8 cellular contexts compared by ENCODE assay signal in the genomic region with DNA sequence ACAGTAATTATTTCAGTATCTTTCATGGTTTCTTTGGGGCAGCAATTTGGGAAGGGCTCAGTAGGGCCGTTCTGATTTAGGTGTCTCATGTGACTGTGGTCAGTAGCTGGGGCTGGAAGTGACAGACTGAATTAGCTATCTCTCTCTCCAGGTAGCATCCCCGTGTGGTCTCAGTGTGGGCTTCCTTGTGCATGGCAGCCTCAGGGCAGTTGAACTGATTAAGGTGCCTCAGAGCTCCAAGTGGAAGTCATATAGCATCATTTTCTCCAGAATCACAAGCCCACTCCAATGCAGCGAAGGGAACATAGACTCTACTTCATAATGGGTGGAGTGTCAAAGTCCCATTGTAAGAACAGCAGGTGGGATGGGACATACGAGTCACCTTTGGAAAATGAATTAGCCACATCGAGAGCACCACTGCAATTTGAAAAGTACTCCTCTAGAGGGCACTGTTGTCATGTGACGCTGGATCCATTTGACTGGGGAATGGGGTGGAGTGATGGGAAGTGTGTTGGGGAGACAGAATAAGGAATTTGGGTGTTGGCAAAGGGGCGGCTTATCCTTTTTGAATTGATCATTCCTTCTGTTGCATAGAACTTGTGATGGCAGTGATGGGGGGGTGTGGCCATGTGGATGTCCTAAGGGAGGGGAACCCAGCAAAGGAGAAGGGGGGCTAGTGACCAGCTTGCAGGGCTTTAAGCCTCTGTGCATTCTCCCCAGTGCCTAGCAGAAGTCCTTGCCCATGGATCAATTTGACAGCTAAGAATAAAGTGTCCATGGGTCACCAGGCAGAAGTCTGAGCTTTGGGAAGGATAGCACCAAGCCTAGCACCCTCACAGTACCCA. TPM values are rescaled to one million over a fixed set of nuclear protein-coding genes. Genes with fewer than 3 reads are reported as not detected.
DNase-seq lines count a peak whose midpoint lies in the region; ATAC-seq and TF ChIP-seq lines count a peak whose summit lies in the region.

No MANE protein-coding gene starts in this region.

- POLR2A ChIA-PET in GM10248 (lab: Yijun Ruan, JAX): no interaction called here
- POLR2A ChIA-PET in activated CD4-positive, alpha-beta T cell treated with anti-CD3 and anti-CD28 coated beads for 36 hours (lab: Charles Lee): interaction anchor here (0.6 kb wide), 1 partner anchor 12 kb away, joined by 3 read pairs; no protein-coding TSS in a partner anchor

- DNase-seq in ACHN (peak; percentile 61), GM10248 (ENCODE audit: extremely low spot score) (peak; percentile 60), NCI-H2107 (lab: John Stamatoyannopoulos, UW) (peak; percentile 41), endodermal cell (peak; percentile 87), mesendoderm (peak; percentile 78), thyroid gland (peak; percentile 26 to 38)
- DNase-seq in activated CD4-positive, alpha-beta T cell treated with anti-CD3 and anti-CD28 coated beads for 36 hours: peak; percentile 49

- no peaks in the 10 kb centered on the region for H3K27me3 Mint-ChIP-seq in activated CD4-positive, alpha-beta T cell treated with anti-CD3 and anti-CD28 coated beads for 36 hours
- peaks cover 8% of the 10 kb centered on the region for H3K27me3 Mint-ChIP-seq in endodermal cell (ENCODE audit: insufficient read depth)

- H4K5ac ChIP-seq in mesendoderm (ENCODE audit: low read length): no peak overlapping the region

- H3K4me3 Mint-ChIP-seq in activated CD4-positive, alpha-beta T cell treated with anti-CD3 and anti-CD28 coated beads for 36 hours: no peak overlapping the region
- H3K4me3 Mint-ChIP-seq in endodermal cell: no peak overlapping the region

- H3K4me3 ChIP-seq in endodermal cell (ENCODE audit: low read length) (no peak overlapping the region), mesendoderm (ENCODE audit: low read length) (no peak overlapping the region), thyroid gland (replicated peaks in 1 of 3) (no peak overlapping the region)

- no peak for TF ChIP-seq POLR2A in thyroid gland (IDR thresholded peaks at IDR 0.05)

- peak; percentile 66 for ATAC-seq in activated CD4-positive, alpha-beta T cell treated with anti-CD3 and anti-CD28 coated beads for 36 hours
- no peak for ATAC-seq in GM21367 (IDR thresholded peaks at IDR 0.05; ENCODE audit: unreplicated experiment)

- H3K9ac ChIP-seq in endodermal cell (ENCODE audit: extremely low read depth, low read length, poor library complexity, severe bottlenecking): no peak overlapping the region
- H3K9ac ChIP-seq in mesendoderm (ENCODE audit: low read length): no peak overlapping the region

- H2AK5ac ChIP-seq in mesendoderm (ENCODE audit: low read length): no peak overlapping the region

- CTCF ChIA-PET in GM10248 (lab: Yijun Ruan, JAX): interaction anchor here (0.6 to 6.8 kb wide), 24 partner anchors 9 to 444 kb away, joined by 3 to 81 read pairs (median 4); partner anchors contain the start of gene FAM136A
- CTCF ChIA-PET in activated CD4-positive, alpha-beta T cell treated with anti-CD3 and anti-CD28 coated beads for 36 hours (lab: Charles Lee): interaction anchor here (0.5 to 5.2 kb wide), 29 partner anchors 12 to 524 kb away, joined by 3 to 60 read pairs (median 4); no protein-coding TSS in a partner anchor

- H3K27ac ChIP-seq in endodermal cell (ENCODE audit: low read depth, low read length) (no peak overlapping the region), mesendoderm (ENCODE audit: low read depth, low read length) (no peak overlapping the region), thyroid gland (no peak overlapping the region)

- H3K27ac Mint-ChIP-seq in activated CD4-positive, alpha-beta T cell treated with anti-CD3 and anti-CD28 coated beads for 36 hours: no peak overlapping the region
- no peak overlapping the region for H3K27ac Mint-ChIP-seq in endodermal cell

- in situ Hi-C loops in ACHN (cut with HindIII; ENCODE audit: low pct_ligation_motif_present, low pct_unique_long_range_greater_than_20kb, low sequenced_read_pairs): no loop called here

- H3K4me1 ChIP-seq in endodermal cell (ENCODE audit: control insufficient read depth, insufficient read depth, low read length) (no peaks in the 10 kb centered on the region), mesendoderm (ENCODE audit: control insufficient read depth, low read depth, low read length) (no peaks in the 10 kb centered on the region), thyroid gland (no peaks in the 10 kb centered on the region)

- WGBS in endodermal cell (ENCODE audit: insufficient coverage in 1 of 2, insufficient read length in 1 of 2), 2 experiments: 23 to 25% methylated on average over 2 to 7 of the region's 7 CpGs
- WGBS in mesendoderm (ENCODE audit: extremely low coverage, insufficient coverage, low lambda C conversion rate): no CpG with 5 or more reads among the region's 7 CpGs
- WGBS in thyroid gland, 2 donors: 11 to 12% methylated on average over 7 of the region's 7 CpGs

- H3K4me1 Mint-ChIP-seq in activated CD4-positive, alpha-beta T cell treated with anti-CD3 and anti-CD28 coated beads for 36 hours: peaks cover 2% of the 10 kb centered on the region
- peaks cover 2% of the 10 kb centered on the region for H3K4me1 Mint-ChIP-seq in endodermal cell

- no peak overlapping the region for H3K23ac ChIP-seq in mesendoderm (ENCODE audit: low read length)

- no peak overlapping the region for H3K56ac ChIP-seq in mesendoderm (ENCODE audit: low read length)

- H3K4me2 ChIP-seq in mesendoderm (ENCODE audit: low read length): no peak overlapping the region

- H3K18ac ChIP-seq in mesendoderm (ENCODE audit: low read length): no peak overlapping the region

- H2BK120ac ChIP-seq in mesendoderm (ENCODE audit: low read depth, low read length): no peak overlapping the region

- no peak overlapping the region for H2BK15ac ChIP-seq in mesendoderm (replicated peaks; ENCODE audit: low read depth)

- H3K9me3 Mint-ChIP-seq in activated CD4-positive, alpha-beta T cell treated with anti-CD3 and anti-CD28 coated beads for 36 hours (ENCODE audit: low read depth): no peaks in the 10 kb centered on the region
- no peaks in the 10 kb centered on the region for H3K9me3 Mint-ChIP-seq in endodermal cell

- H3K9me3 ChIP-seq in endodermal cell (ENCODE audit: control insufficient read depth, low read length) (no peaks in the 10 kb centered on the region), thyroid gland (no peaks in the 10 kb centered on the region)

- H3K79me2 ChIP-seq in mesendoderm (ENCODE audit: control insufficient read depth, insufficient read depth, low read length): no peaks in the 10 kb centered on the region

- no peak overlapping the region for H4K8ac ChIP-seq in mesendoderm (ENCODE audit: low read depth, low read length)

- TF ChIP-seq CTCF in GM10248 (IDR thresholded peaks at IDR 0.05; ENCODE audit: control extremely low read depth, extremely low read depth, low read depth, missing control alignments) (peak; percentile 71), endodermal cell (conservative IDR thresholded peaks at IDR 0.05) (peak; percentile 93), thyroid gland (IDR thresholded peaks at IDR 0.05) (peak; percentile 63 to 96 (median 79))

- no peaks in the 10 kb centered on the region for H3K36me3 Mint-ChIP-seq in activated CD4-positive, alpha-beta T cell treated with anti-CD3 and anti-CD28 coated beads for 36 hours (ENCODE audit: low read depth)
- no peaks in the 10 kb centered on the region for H3K36me3 Mint-ChIP-seq in endodermal cell (ENCODE audit: low read depth)

- H2BK5ac ChIP-seq in mesendoderm (ENCODE audit: low read length): no peak overlapping the region

- H3K27me3 ChIP-seq in endodermal cell (ENCODE audit: control insufficient read depth, insufficient read depth, low read length, poor library complexity, severe bottlenecking) (no peaks in the 10 kb centered on the region), mesendoderm (ENCODE audit: insufficient read depth, low read length, poor library complexity) (no peaks in the 10 kb centered on the region), thyroid gland (no peaks in the 10 kb centered on the region)

- no peaks in the 10 kb centered on the region for H3K79me1 ChIP-seq in mesendoderm (ENCODE audit: low read length)

- no peak overlapping the region for H3K4ac ChIP-seq in mesendoderm (ENCODE audit: low read depth, low read length)

- intact Hi-C loops in activated CD4-positive, alpha-beta T cell treated with anti-CD3 and anti-CD28 coated beads for 36 hours (cut with DNase I, micrococcal nuclease): loop anchor here (1.0 to 10.0 kb wide), 7 partner anchors 37 to 308 kb away; partner anchors contain the start of gene TGFA (in 2 of the 2)
- intact Hi-C loops in thyroid gland (cut with DNase I): loop anchor here (5.0 to 10.0 kb wide), 2 partner anchors 276 to 304 kb away; no protein-coding TSS in a partner anchor

- H3K36me3 ChIP-seq in endodermal cell (ENCODE audit: control insufficient read depth, insufficient read depth, low read length) (no peaks in the 10 kb centered on the region), mesendoderm (ENCODE audit: control insufficient read depth, insufficient read depth, low read length) (no peaks in the 10 kb centered on the region), thyroid gland (no peaks in the 10 kb centered on the region)

RNA-seq across cellular contexts. Expression of gene FAM136A, which starts 39.3 kb away (rescaled TPM):
- 10 to 100 TPM; 45.0 to 52.8 TPM for total RNA-seq in activated CD4-positive, alpha-beta T cell treated with anti-CD3 and anti-CD28 coated beads for 36 hours
- 10 to 100 TPM; 81.3 to 91.8 TPM for total RNA-seq in endodermal cell
- polyA plus RNA-seq in endodermal cell (2013, experiment 1 of 2): 45.6 TPM
- polyA plus RNA-seq in endodermal cell (2013, experiment 2 of 2): 45.3 TPM
- polyA plus RNA-seq in mesendoderm (2013, experiment 1 of 2): 126 TPM
- 126 TPM for polyA plus RNA-seq in mesendoderm (2013, experiment 2 of 2)
- total RNA-seq in thyroid gland: 10 to 100 TPM; 20.5 to 47.3 (median 39.4) TPM

RNA-seq across cellular contexts. Expression of gene SNRPG, which starts 47.6 kb away (rescaled TPM):
- total RNA-seq in activated CD4-positive, alpha-beta T cell treated with anti-CD3 and anti-CD28 coated beads for 36 hours: 100 to 1,000 TPM; 465 to 530 TPM
- total RNA-seq in endodermal cell: 100 to 1,000 TPM; 305 to 320 TPM
- 160 TPM for polyA plus RNA-seq in endodermal cell (2013, experiment 1 of 2)
- polyA plus RNA-seq in endodermal cell (2013, experiment 2 of 2): 175 TPM
- 687 TPM for polyA plus RNA-seq in mesendoderm (2013, experiment 1 of 2)
- 673 TPM for polyA plus RNA-seq in mesendoderm (2013, experiment 2 of 2)
- total RNA-seq in thyroid gland: 100 to 1,000 TPM in 2 of 4 donors, 10 to 100 TPM in 2; 35.9 to 160 (median 120) TPM

Comparison
In these comparisons a context has a peak if more than half of its experiments do, and no peak if none do; other contexts are left out.
1. DNase-seq: peak in every context shown above with its lines; median percentile 87 in endodermal cell; 78 in mesendoderm; 61 in ACHN; 60 in GM10248; 49 in activated CD4-positive, alpha-beta T cell treated with anti-CD3 and anti-CD28 coated beads for 36 hours; 41 in NCI-H2107; 32 in thyroid gland.